10 cellular contexts compared by ENCODE assay signal in genomic region chr21:45894107-45894810, GRCh38.
DNase-seq lines count a peak whose midpoint lies in the region; ATAC-seq and TF ChIP-seq lines count a peak whose summit lies in the region.
"Had no signal": no experiment of that assay in that cellular context is flagged by ENCODE, and none has a peak within 500 bp of the region (broad histone marks: within the 10 kb centered on the region; RNA-seq: fewer than 3 reads in every experiment).

No MANE protein-coding gene starts in this region.

- WGBS in heart left ventricle, 4 donors, result 59 to 71% (median 62%) methylated on average over 13 to 15 of the region's 15 CpGs

- H3K9me3 Mint-ChIP-seq in activated naive CD8-positive, alpha-beta T cell treated with anti-CD3 and anti-CD28 coated beads, Interleukin-2, amount 50 U/mL, for 24 hours, result no peaks in the 10 kb centered on the region
- H3K9me3 Mint-ChIP-seq: immature natural killer cell had no signal

- H3K4me3 Mint-ChIP-seq in activated naive CD8-positive, alpha-beta T cell treated with anti-CD3 and anti-CD28 coated beads, Interleukin-2, amount 50 U/mL, for 24 hours, result no peak overlapping the region
- H3K4me3 Mint-ChIP-seq: immature natural killer cell had no signal

- peaks cover 0 to 34% (median 8%) of the 10 kb centered on the region in 12 donors for H3K4me1 ChIP-seq in heart left ventricle

- H3K27ac Mint-ChIP-seq in activated naive CD8-positive, alpha-beta T cell treated with anti-CD3 and anti-CD28 coated beads, Interleukin-2, amount 50 U/mL, for 24 hours, result no peak overlapping the region
- H3K27ac Mint-ChIP-seq: immature natural killer cell had no signal

- no peak for TF ChIP-seq POLR2A in heart left ventricle (IDR thresholded peaks at IDR 0.05)

- DNase-seq in GM03348 (ENCODE audit: low spot score), result peak; percentile 92
- DNase-seq in amniotic stem cell (lab: John Stamatoyannopoulos, UW), result peak; percentile 6
- DNase-seq in heart left ventricle, result peak; percentile 52 to 80 (median 72)
- peak; percentile 96 for DNase-seq in retina
- no peak for DNase-seq in activated naive CD8-positive, alpha-beta T cell treated with anti-CD3 and anti-CD28 coated beads, Interleukin-2, amount 50 U/mL, for 24 hours
- DNase-seq in putamen (ENCODE audit: low spot score), result no peak
- no peak for DNase-seq in stimulated activated CD4-positive, alpha-beta T cell treated with anti-CD3 and anti-CD28 coated beads, Interleukin-1b, Interleukin-23, amount 100 ng/mL, for 48 hours
- DNase-seq: activated effector memory CD4-positive, alpha-beta T cell treated with anti-CD3 and anti-CD28 coated beads, Interleukin-2, amount 50 U/mL, for 16 hours; immature natural killer cell had no signal

- intact Hi-C loops in heart left ventricle (cut with DNase I), result no loop called here

- H3K4me3 ChIP-seq in heart left ventricle, result peak overlapping the region in 1 of 12 donors; percentile 19

- ATAC-seq in heart left ventricle (peak; percentile 49 to 81 (median 68)), HG03520 (IDR thresholded peaks at IDR 0.05; ENCODE audit: unreplicated experiment) (no peak)
- ATAC-seq in activated naive CD8-positive, alpha-beta T cell treated with anti-CD3 and anti-CD28 coated beads, Interleukin-2, amount 50 U/mL, for 24 hours, result no peak

- peak overlapping the region in 7 of 12 donors; percentile 11 to 50 (median 42) for H3K27ac ChIP-seq in heart left ventricle

- no peaks in the 10 kb centered on the region for H3K36me3 Mint-ChIP-seq in activated naive CD8-positive, alpha-beta T cell treated with anti-CD3 and anti-CD28 coated beads, Interleukin-2, amount 50 U/mL, for 24 hours (ENCODE audit: low read depth)
- H3K36me3 Mint-ChIP-seq: immature natural killer cell had no signal

- no peaks in the 10 kb centered on the region for H3K9me3 ChIP-seq in heart left ventricle

- no peak for TF ChIP-seq CTCF in heart left ventricle (IDR thresholded peaks at IDR 0.05)

- no peaks in the 10 kb centered on the region for H3K27me3 ChIP-seq in heart left ventricle

- H3K4me1 Mint-ChIP-seq in activated naive CD8-positive, alpha-beta T cell treated with anti-CD3 and anti-CD28 coated beads, Interleukin-2, amount 50 U/mL, for 24 hours, result peaks cover 23% of the 10 kb centered on the region

- no peaks in the 10 kb centered on the region for H3K36me3 ChIP-seq in heart left ventricle

- peaks cover 8% of the 10 kb centered on the region for H3K27me3 Mint-ChIP-seq in activated naive CD8-positive, alpha-beta T cell treated with anti-CD3 and anti-CD28 coated beads, Interleukin-2, amount 50 U/mL, for 24 hours

Comparison
In these comparisons a context has a peak if more than half of its experiments do, and no peak if none do; other contexts are left out.
1. DNase-seq: peak in GM03348 (single experiment), amniotic stem cell (single experiment), heart left ventricle (5 of 5) and retina (single experiment); none in activated naive CD8-positive, alpha-beta T cell treated with anti-CD3 and anti-CD28 coated beads, Interleukin-2, amount 50 U/mL, for 24 hours (single experiment), putamen (single experiment) and stimulated activated CD4-positive, alpha-beta T cell treated with anti-CD3 and anti-CD28 coated beads, Interleukin-1b, Interleukin-23, amount 100 ng/mL, for 48 hours (single experiment).
2. ATAC-seq: peak in heart left ventricle (4 of 4); none in HG03520 (single experiment) and activated naive CD8-positive, alpha-beta T cell treated with anti-CD3 and anti-CD28 coated beads, Interleukin-2, amount 50 U/mL, for 24 hours (single experiment).